ENCODE assay signal across 20 cellular contexts in genomic region chr18:69617408-69617807, GRCh38.
"Had no signal": no experiment of that assay in that cellular context is flagged by ENCODE, and none has a peak within 500 bp of the region (broad histone marks: within the 10 kb centered on the region; RNA-seq: fewer than 3 reads in every experiment).

No MANE protein-coding gene starts in this region.

- H3K4me3 Mint-ChIP-seq: T-cell had no signal

- H3K36me3 ChIP-seq: MG63, SJSA1 had no signal

- H3K27ac Mint-ChIP-seq: T-cell had no signal

- H3K36me3 Mint-ChIP-seq: T-cell had no signal

- H3K27me3 ChIP-seq: MG63, SJSA1 had no signal

- DNase-seq: Karpas-422, KG1, MG63, NCI-H1092, NCI-H1105 treated with DMSO at 0.1 percent for 48 hours, NCI-H1417 treated with DMSO at 0.1 percent for 48 hours, NCI-H146, NCI-H1694 treated with DMSO at 0.1 percent for 48 hours, NCI-H1930, NCI-H2081, NCI-H2107, NCI-H2227 treated with DMSO at 0.1 percent for 48 hours, NCI-H524, NCI-H526 treated with DMSO at 0.1 percent for 48 hours, NCI-H748 treated with DMSO at 0.1 percent for 48 hours, Right ventricle myocardium superior, SIG-M5, T-cell had no signal

- H3K4me3 ChIP-seq: MG63, SJSA1, SK-N-MC had no signal

- H3K4me1 ChIP-seq: SJSA1 had no signal

- H3K27ac ChIP-seq: SJSA1, SK-N-MC had no signal

- ATAC-seq: T-cell had no signal

- H3K9me3 Mint-ChIP-seq: T-cell had no signal

- H3K9me3 ChIP-seq: MG63, SJSA1 had no signal

- H3K4me1 Mint-ChIP-seq: T-cell had no signal
